In the genomic region with DNA sequence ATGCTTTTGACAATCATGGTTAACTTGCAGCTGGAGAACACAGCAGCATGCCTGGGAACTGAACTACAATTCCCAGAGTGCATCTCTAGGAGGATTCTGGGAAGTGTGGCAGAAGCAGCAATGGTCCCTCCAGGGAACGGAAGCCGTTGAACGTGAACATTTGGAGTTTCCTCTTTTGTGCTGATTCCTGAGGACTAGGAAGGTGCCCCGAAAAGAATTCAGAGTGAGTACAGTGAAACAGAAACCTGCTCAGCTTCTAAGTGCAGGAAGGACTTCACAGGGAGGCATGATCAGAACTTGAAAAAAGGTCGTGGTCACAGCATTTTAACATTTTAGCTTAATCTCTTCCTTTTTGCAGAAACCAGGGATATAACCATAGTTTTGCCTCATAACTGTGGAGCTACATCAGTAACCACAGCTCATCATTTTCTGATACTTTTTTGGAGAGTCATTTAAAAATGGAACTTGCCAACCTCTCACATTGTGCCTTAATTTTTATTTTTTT, we compare ENCODE assay signal across 8 cellular contexts. TPM values are rescaled to one million over a fixed set of nuclear protein-coding genes. Genes with fewer than 3 reads are reported as not detected.
A peak's percentile ranks its signal among the peaks of the same experiment; 100 is the strongest.
DNase-seq lines count a peak whose midpoint lies in the region; ATAC-seq, FAIRE-seq and TF ChIP-seq lines count a peak whose summit lies in the region.

A gene (plus strand): TSS at position 111 of the 505 bp plus-strand sequence. CDS start 3,911 bp downstream, outside the sequence.

- no peaks in the 10 kb centered on the region for H3K9me2 ChIP-seq in GM23248 (ENCODE audit: insufficient read depth)

- TF ChIP-seq CTCF in HepG2 (CRISPR knock-in tag; IDR thresholded peaks at IDR 0.05) = no peak

- H3K4me2 ChIP-seq in GM23248 (ENCODE audit: unreplicated experiment) (peak within 1 kb of the TSS; percentile 91), HepG2 (ENCODE audit: low read depth, low read length) (peak within 1 kb of the TSS; percentile 93)

- ATAC-seq in CD4-positive, CD25-positive, alpha-beta regulatory T cell (ENCODE audit: low read depth in 2 of 2) = peak; percentile 88
- ATAC-seq in HepG2 (peak; percentile 98), HG03280 (IDR thresholded peaks at IDR 0.05; ENCODE audit: unreplicated experiment) (no peak)

- CTCF ChIA-PET in HepG2 (lab: Yijun Ruan, JAX; ENCODE audit: low intra/inter-chr PET ratio, low total read pairs) = no interaction called here

- H3K27ac Mint-ChIP-seq in CD4-positive, CD25-positive, alpha-beta regulatory T cell = peak within 1 kb of the TSS; percentile 22 to 94 (median 93)

- H3K9ac ChIP-seq in GM23248 (peak within 1 kb of the TSS; percentile 84), HepG2 (ENCODE audit: insufficient read depth, low read depth, low read length) (peak within 1 kb of the TSS; percentile 91)

- H3K27me3 Mint-ChIP-seq in CD4-positive, CD25-positive, alpha-beta regulatory T cell = no peaks in the 10 kb centered on the region

- peaks cover 0 to 2% (median 0%) of the 10 kb centered on the region in 7 donors for H3K9me3 Mint-ChIP-seq in CD4-positive, CD25-positive, alpha-beta regulatory T cell

- TF ChIP-seq RAD21 in HepG2 (CRISPR knock-in tag; IDR thresholded peaks at IDR 0.05) = no peak

- peak within 1 kb of the TSS; percentile 94 for H3K4me3 ChIP-seq in CD4-positive, CD25-positive, alpha-beta regulatory T cell (ENCODE audit: low read depth, low read length)
- H3K4me3 ChIP-seq in GM23248 = peak within 1 kb of the TSS; percentile 81
- H3K4me3 ChIP-seq in HepG2 (replicated peaks in 1 of 3; ENCODE audit: insufficient read depth in 1 of 3, low read depth in 2 of 3, low read length in 3 of 3) = peak within 1 kb of the TSS; percentile 45 to 82 (median 80)

- peak within 1 kb of the TSS; percentile 54 for H3K27ac ChIP-seq in CD4-positive, CD25-positive, alpha-beta regulatory T cell (ENCODE audit: insufficient read depth, low read length, poor library complexity, severe bottlenecking)
- H3K27ac ChIP-seq in GM23248 (peak within 1 kb of the TSS; percentile 94), HepG2 (ENCODE audit: extremely low read length, insufficient read depth, low read length) (peak within 1 kb of the TSS; percentile 96)

- H3K27me3 ChIP-seq in CD4-positive, CD25-positive, alpha-beta regulatory T cell (ENCODE audit: control insufficient read depth, insufficient read depth, low read length) = no peaks in the 10 kb centered on the region
- no peaks in the 10 kb centered on the region for H3K27me3 ChIP-seq in GM23248 (replicated peaks; ENCODE audit: insufficient read depth)
- no peaks in the 10 kb centered on the region for H3K27me3 ChIP-seq in HepG2 (ENCODE audit: control insufficient read depth in 1 of 2, insufficient read depth in 2 of 2, low read length in 2 of 2)

- intact Hi-C loops in HepG2 (cut with micrococcal nuclease; ENCODE audit: unreplicated experiment) = no loop called here

- H3K9me3 ChIP-seq in CD4-positive, CD25-positive, alpha-beta regulatory T cell (ENCODE audit: control insufficient read depth in 2 of 2, low read length in 2 of 2) = no peaks in the 10 kb centered on the region
- H3K9me3 ChIP-seq in GM23248 (ENCODE audit: low read depth) (no peaks in the 10 kb centered on the region), HepG2 (ENCODE audit: low read length) (no peaks in the 10 kb centered on the region)

- H4K20me1 ChIP-seq in GM23248 (ENCODE audit: insufficient read depth) (no peaks in the 10 kb centered on the region), HepG2 (ENCODE audit: insufficient read depth, low read length) (no peaks in the 10 kb centered on the region)

- no peak for TF ChIP-seq EP300 in HepG2 (IDR thresholded peaks at IDR 0.05; ENCODE audit: low read depth in 2 of 2, low read length in 2 of 2)
- TF ChIP-seq EP300 in HepG2 (CRISPR knock-in tag; IDR thresholded peaks at IDR 0.05; ENCODE audit: borderline replicate concordance) = no peak

- H3K36me3 ChIP-seq in CD4-positive, CD25-positive, alpha-beta regulatory T cell (ENCODE audit: control insufficient read depth, insufficient read depth, low read length) = no peaks in the 10 kb centered on the region
- H3K36me3 ChIP-seq in GM23248 (ENCODE audit: low read depth) (no peaks in the 10 kb centered on the region), HepG2 (replicated peaks in 1 of 2; ENCODE audit: control insufficient read depth in 1 of 2, insufficient read depth in 2 of 2, low read length in 2 of 2) (0 out of 5 replicates have a peak, but pooled peaks cover 0 to 3% of the 10 kb centered on the region in 2 experiments)

- H3K36me3 Mint-ChIP-seq in CD4-positive, CD25-positive, alpha-beta regulatory T cell = peaks cover 12% of the 10 kb centered on the region

- POLR2A ChIA-PET in HepG2 (lab: Yijun Ruan, JAX) = interaction anchor here (0.8 to 6.1 kb wide), 10 partner anchors 12 to 57 kb away, joined by 3 to 72 read pairs (median 5); a partner anchor contains a TSS

- 0 to 1% methylated on average over 5 of the region's 5 CpGs for WGBS in GM23248 (ENCODE audit: low coverage in 1 of 2, low lambda C conversion rate in 2 of 2, missing lambda C conversion rate in 2 of 2), 2 experiments
- WGBS in HepG2 (ENCODE audit: low lambda C conversion rate) = 1% methylated on average over 5 of the region's 5 CpGs

- in situ Hi-C loops in GM23248 (cut with MboI) (no loop called here), HepG2 (cut with HindIII; ENCODE audit: extremely low pct_ligation_motif_present, low pct_unique_long_range_greater_than_20kb) (no loop called here)

- DNase-seq in CD4-positive, CD25-positive, alpha-beta regulatory T cell = peak; percentile 43 to 73 (median 46)
- DNase-seq in GM23248 (peak; percentile 88), NCI-H2227 (lab: John Stamatoyannopoulos, UW; ENCODE audit: unreplicated experiment) (peak; percentile 72), HepG2 (ENCODE audit: low spot score) (peak; percentile 83)
- DNase-seq in activated CD4-positive, alpha-beta T cell treated with anti-CD3 and anti-CD28 coated beads, Interleukin-2, amount 50 U/mL, for 4 hours = peak; percentile 22 to 29
- peak; percentile 47 for DNase-seq in effector CD4-positive, alpha-beta T cell
- DNase-seq in stimulated activated CD4-positive, alpha-beta T cell treated with anti-CD3 and anti-CD28 coated beads, Interleukin-2, amount 100 ng/mL, for 48 hours = peak; percentile 20 to 27

- H3F3A ChIP-seq in GM23248 (ENCODE audit: insufficient read depth) = peaks cover 33% of the 10 kb centered on the region

- TSS peak; percentile 94 for BruUV-seq in HepG2 (replicated peaks; lab: Mats Ljungman, UMichigan)

- peaks cover 6 to 17% (median 13%) of the 10 kb centered on the region in 4 donors for H3K4me1 Mint-ChIP-seq in CD4-positive, CD25-positive, alpha-beta regulatory T cell

- H2AFZ ChIP-seq in GM23248 (peak within 1 kb of the TSS; percentile 90), HepG2 (ENCODE audit: low read length) (peak within 1 kb of the TSS; percentile 71)

- peak within 1 kb of the TSS; percentile 86 to 93 (median 90) for H3K4me3 Mint-ChIP-seq in CD4-positive, CD25-positive, alpha-beta regulatory T cell

- FAIRE-seq in HepG2 (lab: Jason Lieb, UNC) = peak; percentile 96

- H3K4me1 ChIP-seq in CD4-positive, CD25-positive, alpha-beta regulatory T cell (ENCODE audit: control insufficient read depth, insufficient read depth, low read length, poor library complexity, severe bottlenecking) = peaks cover 5% of the 10 kb centered on the region
- H3K4me1 ChIP-seq in GM23248 (ENCODE audit: insufficient read depth) = peaks cover 24% of the 10 kb centered on the region
- H3K4me1 ChIP-seq in HepG2 (ENCODE audit: insufficient read depth, low read length) = peaks cover 11% of the 10 kb centered on the region

- H3K79me2 ChIP-seq in GM23248 (ENCODE audit: insufficient read depth) = peaks cover 4% of the 10 kb centered on the region; the same call in 1 of the 2 replicates
- H3K79me2 ChIP-seq in HepG2 (ENCODE audit: insufficient read depth, low read length) = peaks cover 3% of the 10 kb centered on the region

- TF ChIP-seq POLR2A in HepG2 (IDR thresholded peaks at IDR 0.05; ENCODE audit: insufficient read depth in 1 of 2, low read depth in 2 of 2, low read length in 2 of 2) = peak; percentile 68 to 71

RNA-seq across cellular contexts. Expression of the gene that starts here (rescaled TPM):
- total RNA-seq in CD4-positive, CD25-positive, alpha-beta regulatory T cell = 1.8 TPM
- under 1 TPM; 0.49 to 0.79 (median 0.70) TPM for polyA plus RNA-seq in CD4-positive, CD25-positive, alpha-beta regulatory T cell
- total RNA-seq in GM23248 (2014; rRNA removed; shearing (Covaris generic)) = 0.51 and 1.7 TPM in 2 replicates
- polyA plus RNA-seq in GM23248 (2016; fragmentation: Nextera tagmentation; extraction: Ambion mirVana) = 1.2 and 1.4 TPM in 2 replicates
- 2.5 and 4.2 TPM in 2 replicates for total RNA-seq in HepG2 (2016; rRNA removed; fragmentation: Illumina TruSeq; extraction: Trizol)
- 0.62 and 0.71 TPM in 2 replicates for total RNA-seq in HepG2 (2016; cell fraction: cytosol; rRNA removed; fragmentation: Illumina TruSeq; extraction: Trizol; ENCODE audit: low read depth)
- total RNA-seq in HepG2 (2016; cell fraction: insoluble cytoplasmic fraction; rRNA removed; fragmentation: Illumina TruSeq; extraction: Trizol) = 2.6 and 3.4 TPM in 2 replicates
- 1.4 and 1.7 TPM in 2 replicates for total RNA-seq in HepG2 (2016; cell fraction: membrane; rRNA removed; fragmentation: Illumina TruSeq; extraction: Trizol)
- total RNA-seq in HepG2 (2016; cell fraction: nucleus; rRNA removed; fragmentation: Illumina TruSeq; extraction: Trizol) = 4.1 and 5.2 TPM in 2 replicates
- polyA plus RNA-seq in HepG2 (2011; rRNA removed) = 5.0 and 6.5 TPM in 2 replicates
- 2.8 and 3.1 TPM in 2 replicates for polyA plus RNA-seq in HepG2 (2011; cell fraction: cytosol; rRNA removed)
- 8.1 and 8.8 TPM in 2 replicates for polyA plus RNA-seq in HepG2 (2011; cell fraction: nucleus; rRNA removed)
- polyA plus RNA-seq in HepG2 (2012) = 3.6 and 5.2 TPM in 2 replicates
- polyA plus RNA-seq in HepG2 (2016; cell fraction: cytosol; fragmentation: Illumina TruSeq; extraction: Trizol; ENCODE audit: low read depth) = 0.85 and 1.0 TPM in 2 replicates
- polyA plus RNA-seq in HepG2 (2016; cell fraction: insoluble cytoplasmic fraction; fragmentation: Illumina TruSeq; extraction: Trizol; ENCODE audit: low read depth) = 3.0 and 4.1 TPM in 2 replicates
- 1.5 and 1.7 TPM in 2 replicates for polyA plus RNA-seq in HepG2 (2016; cell fraction: membrane; fragmentation: Illumina TruSeq; extraction: Trizol; ENCODE audit: low read depth)
- 8.3 and 9.2 TPM in 2 replicates for polyA plus RNA-seq in HepG2 (2016; cell fraction: nucleus; fragmentation: Illumina TruSeq; extraction: Trizol; ENCODE audit: insufficient read depth, low read depth)
- 1.9 and 2.1 TPM in 2 replicates for polyA minus RNA-seq in HepG2 (2011; rRNA and poly(A)+ RNA removed; ENCODE audit: low replicate concordance)
- 1.4 and 1.5 TPM in 2 replicates for polyA minus RNA-seq in HepG2 (2011; cell fraction: cytosol; rRNA and poly(A)+ RNA removed)
- polyA minus RNA-seq in HepG2 (2011; cell fraction: nucleus; rRNA and poly(A)+ RNA removed) = 4.6 and 4.8 TPM in 2 replicates

Comparison
In these comparisons a context has a peak if more than half of its experiments do, and no peak if none do; other contexts are left out.
1. DNase-seq: peak in every context shown above with its lines; median percentile 88 in GM23248; 83 in HepG2; 72 in NCI-H2227; 47 in effector CD4-positive, alpha-beta T cell; 46 in CD4-positive, CD25-positive, alpha-beta regulatory T cell; 26 in activated CD4-positive, alpha-beta T cell treated with anti-CD3 and anti-CD28 coated beads, Interleukin-2, amount 50 U/mL, for 4 hours; 24 in stimulated activated CD4-positive, alpha-beta T cell treated with anti-CD3 and anti-CD28 coated beads, Interleukin-2, amount 100 ng/mL, for 48 hours.